In the genomic region with DNA sequence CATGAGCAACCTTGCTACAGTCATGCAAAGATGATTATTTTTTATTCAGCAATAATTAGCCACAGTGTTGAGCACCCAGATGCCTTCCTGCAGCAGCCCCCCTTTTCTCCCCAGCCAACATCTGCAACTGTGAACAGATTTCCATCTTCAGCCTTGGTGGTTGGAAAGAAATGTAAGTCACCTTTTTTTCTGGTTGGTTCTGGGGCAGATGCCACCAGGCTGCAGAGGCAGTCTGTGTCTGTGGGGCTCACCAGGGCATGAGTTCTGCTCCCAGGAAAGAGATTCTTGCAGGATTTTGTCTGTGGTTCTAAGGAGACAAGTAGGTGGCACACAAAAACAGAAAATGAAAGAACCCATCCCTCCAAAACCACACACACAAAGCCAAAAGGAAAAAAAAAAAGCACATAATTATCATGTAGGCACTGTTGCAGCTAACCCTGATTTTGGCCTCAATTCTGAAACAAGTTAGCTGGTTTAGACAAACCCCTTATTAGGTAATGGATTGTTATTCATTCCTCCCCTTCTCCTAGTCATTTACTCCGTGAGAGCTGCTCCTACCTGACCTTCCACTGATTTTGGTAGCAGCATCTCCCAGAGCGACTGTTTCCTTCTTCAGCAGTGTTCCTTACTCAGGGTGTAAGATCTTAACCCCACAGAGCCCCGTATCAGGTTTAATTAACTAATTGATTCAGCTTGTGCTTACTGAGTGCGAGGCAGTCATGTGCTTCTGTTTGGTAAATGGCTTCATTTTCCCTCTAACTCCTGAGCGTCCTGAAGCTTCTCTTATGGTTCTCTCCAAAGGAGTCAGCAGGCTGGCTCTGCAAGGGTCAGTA, we compare ENCODE assay signal across 8 cellular contexts. TPM values are rescaled to one million over a fixed set of nuclear protein-coding genes. Genes with fewer than 3 reads are reported as not detected.
DNase-seq lines count a peak whose midpoint lies in the region; ATAC-seq and TF ChIP-seq lines count a peak whose summit lies in the region.

No MANE protein-coding gene starts in this region.

- peak overlapping the region; percentile 58 for H3K4me2 ChIP-seq in GM23248 (ENCODE audit: unreplicated experiment)
- peak overlapping the region; percentile 59; the same call in 1 of the 2 replicates for H3K4me2 ChIP-seq in OCI-LY1 (ENCODE audit: low read length)

- H3K4me3 Mint-ChIP-seq in effector memory CD8-positive, alpha-beta T cell: peak overlapping the region; percentile 16 to 63

- no peaks in the 10 kb centered on the region for H3K9me3 ChIP-seq in GM23248 (ENCODE audit: low read depth)
- no peaks in the 10 kb centered on the region for H3K9me3 ChIP-seq in OCI-LY1 (ENCODE audit: low read length)

- no peaks in the 10 kb centered on the region for H3K36me3 Mint-ChIP-seq in effector memory CD8-positive, alpha-beta T cell (ENCODE audit: insufficient read depth)

- H2AFZ ChIP-seq in GM23248: no peak overlapping the region
- no peak overlapping the region for H2AFZ ChIP-seq in OCI-LY1 (ENCODE audit: low read length)

- peaks cover 83% of the 10 kb centered on the region for H3K79me2 ChIP-seq in GM23248 (ENCODE audit: insufficient read depth)
- H3K79me2 ChIP-seq in OCI-LY1 (ENCODE audit: insufficient read depth, low read length): peaks cover 34% of the 10 kb centered on the region

- no peaks in the 10 kb centered on the region for H3K36me3 ChIP-seq in GM23248 (ENCODE audit: low read depth)
- H3K36me3 ChIP-seq in OCI-LY1 (ENCODE audit: insufficient read depth, low read length): no peaks in the 10 kb centered on the region

- H4K20me1 ChIP-seq in GM23248 (ENCODE audit: insufficient read depth): no peaks in the 10 kb centered on the region
- H4K20me1 ChIP-seq in OCI-LY1 (ENCODE audit: insufficient read depth, low read length): no peaks in the 10 kb centered on the region

- peak overlapping the region; percentile 64 to 65 for H3K27ac Mint-ChIP-seq in effector memory CD8-positive, alpha-beta T cell

- H3K27ac ChIP-seq in GM23248 (peak overlapping the region; percentile 93), OCI-LY1 (ENCODE audit: low read depth, low read length, poor library complexity, severe bottlenecking) (peak overlapping the region; percentile 83)

- intact Hi-C loops in sciatic nerve (cut with DNase I): no loop called here

- peaks cover 48% of the 10 kb centered on the region for H3K4me1 ChIP-seq in GM23248 (ENCODE audit: insufficient read depth)
- peaks cover 73% of the 10 kb centered on the region for H3K4me1 ChIP-seq in OCI-LY1 (ENCODE audit: insufficient read depth, low read length, severe bottlenecking)

- no peaks in the 10 kb centered on the region for H3K9me3 Mint-ChIP-seq in effector memory CD8-positive, alpha-beta T cell

- in situ Hi-C loops in GM23248 (cut with MboI): no loop called here

- H3K4me3 ChIP-seq in GM23248 (0 out of 2 replicates have a peak overlapping the region, but pooled peaks have one; percentile 13), OCI-LY1 (ENCODE audit: low read depth, low read length, poor library complexity, severe bottlenecking) (no peak overlapping the region)

- no peaks in the 10 kb centered on the region for H3K9me2 ChIP-seq in GM23248 (ENCODE audit: insufficient read depth)
- H3K9me2 ChIP-seq in OCI-LY1 (ENCODE audit: low read depth, low read length): no peaks in the 10 kb centered on the region

- no peak for ATAC-seq in effector memory CD8-positive, alpha-beta T cell (replicated peaks)
- peak; percentile 11 for ATAC-seq in sciatic nerve
- ATAC-seq in GM18873 (IDR thresholded peaks at IDR 0.05; ENCODE audit: low FRiP score, unreplicated experiment): no peak
- ATAC-seq in HG02852 (IDR thresholded peaks at IDR 0.05; ENCODE audit: unreplicated experiment): no peak

- H3K27me3 ChIP-seq in GM23248 (replicated peaks; ENCODE audit: insufficient read depth) (no peaks in the 10 kb centered on the region), OCI-LY1 (ENCODE audit: insufficient read depth, low read length) (no peaks in the 10 kb centered on the region)

- H3K9ac ChIP-seq in GM23248: peak overlapping the region; percentile 44
- peak overlapping the region; percentile 37 for H3K9ac ChIP-seq in OCI-LY1 (ENCODE audit: low read length)

- 42 to 47% methylated on average over 5 of the region's 5 CpGs for WGBS in GM23248 (ENCODE audit: low coverage in 1 of 2, low lambda C conversion rate in 2 of 2, missing lambda C conversion rate in 2 of 2), 2 experiments

- H3F3A ChIP-seq in GM23248 (ENCODE audit: insufficient read depth) (peaks cover 37% of the 10 kb centered on the region), OCI-LY1 (ENCODE audit: insufficient read depth, low read length) (no peaks in the 10 kb centered on the region)

- H3K4me1 Mint-ChIP-seq in effector memory CD8-positive, alpha-beta T cell (ENCODE audit: low read depth in 2 of 2): peaks cover 50 to 57% of the 10 kb centered on the region in 2 donors

- H3K27me3 Mint-ChIP-seq in effector memory CD8-positive, alpha-beta T cell: no peaks in the 10 kb centered on the region

- DNase-seq in GM23248: peak; percentile 63
- no peak for DNase-seq in effector memory CD8-positive, alpha-beta T cell
- no peak for DNase-seq in sciatic nerve (ENCODE audit: low spot score)
- DNase-seq in T-helper 9 cell: no peak
- DNase-seq in NCI-H345 treated with DMSO at 0.1 percent for 48 hours (lab: John Stamatoyannopoulos, UW; ENCODE audit: unreplicated experiment): no peak

- TF ChIP-seq CTCF in OCI-LY1 (IDR thresholded peaks at IDR 0.05; ENCODE audit: low read length): no peak

RNA-seq across cellular contexts. Expression of gene GALNT2, which starts 36.5 kb away (rescaled TPM):
- 103 and 111 TPM in 2 replicates for total RNA-seq in GM23248 (2014; rRNA removed; shearing (Covaris generic))
- polyA plus RNA-seq in GM23248 (2016; fragmentation: Nextera tagmentation; extraction: Ambion mirVana): 121 and 124 TPM in 2 replicates
- 67.3 TPM for total RNA-seq in sciatic nerve
